In the genomic region with DNA sequence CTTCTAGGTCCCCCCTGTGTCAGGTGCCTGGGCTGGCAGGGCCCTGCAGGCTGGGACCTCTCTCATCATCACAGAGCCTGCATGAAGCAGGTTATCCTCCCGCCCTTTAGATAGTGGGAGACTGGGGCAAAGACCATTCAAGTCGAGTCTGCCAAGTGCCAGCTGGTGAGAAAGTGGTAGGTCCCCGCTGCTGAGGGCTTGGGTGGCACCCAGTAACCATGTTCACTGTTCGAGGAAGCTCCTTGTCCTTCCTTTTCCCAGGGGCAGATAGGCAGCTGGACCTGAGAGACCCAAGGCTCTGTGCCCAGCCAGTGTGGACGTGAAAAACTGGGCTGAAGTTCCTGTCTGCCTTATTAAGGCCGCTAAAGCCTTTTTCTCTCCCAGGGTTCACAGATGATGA, we compare ENCODE assay signal across 26 cellular contexts.
"Had no signal": no experiment of that assay in that cellular context is flagged by ENCODE, and none has a peak within 500 bp of the region (broad histone marks: within the 10 kb centered on the region; RNA-seq: fewer than 3 reads in every experiment).

No MANE protein-coding gene starts in this region.

- H3K79me2 ChIP-seq: parathyroid adenoma had no signal

- H3K9ac ChIP-seq: parathyroid adenoma had no signal

- H3K4me2 ChIP-seq: smooth muscle cell had no signal

- ATAC-seq: naive thymus-derived CD8-positive, alpha-beta T cell; natural killer cell treated with Interleukin-12 subunit alpha and Interleukin-12 subunit beta and Interleukin-15 and Interleukin-18, amount 100 ng/mL, for 72 hours; psoas muscle; right cardiac atrium; right lobe of liver; stimulated activated effector memory CD8-positive, alpha-beta T cell treated with anti-CD3 and anti-CD28 coated beads, Interleukin-12 subunit alpha, Interleukin-12 subunit beta, amount 100 ng/mL, for 72 hours; stimulated activated naive B cell treated with anti-CD40 and anti-IgM and Interleukin-4, amounts not matched to agents 10 μg/mL and 1 μg/mL and 100 μg/mL, for 72 hours had no signal

- H3K27ac ChIP-seq: ovary, parathyroid adenoma, psoas muscle, right lobe of liver, skin epidermis, stomach, thoracic aorta, thyroid gland, tibial nerve, upper lobe of left lung, uterus had no signal

- H2AFZ ChIP-seq: parathyroid adenoma had no signal

- DNase-seq: naive B cell; nephron progenitor cell; occipital lobe; ovary; psoas muscle; right cardiac atrium; right lobe of liver; stimulated activated CD4-positive, alpha-beta T cell treated with anti-CD3 and anti-CD28 coated beads, Interleukin-15, amount 100 ng/mL, for 24 hours; stimulated activated CD4-positive, alpha-beta T cell treated with anti-CD3 and anti-CD28 coated beads, Interleukin-2, amount 100 ng/mL, for 24 hours; stimulated activated CD4-positive, alpha-beta T cell treated with anti-CD3 and anti-CD28 coated beads, Interleukin-2, amount 100 ng/mL, for 48 hours; stimulated activated CD4-positive, alpha-beta T cell treated with anti-CD3 and anti-CD28 coated beads, Interleukin-4, amount 100 ng/mL, for 24 hours; stimulated activated naive B cell treated with anti-CD40 and anti-IgM and Interleukin-4, amounts not matched to agents 10 μg/mL and 1 μg/mL and 100 μg/mL, for 72 hours; stimulated activated naive CD4-positive, alpha-beta T cell treated with Interleukin-2 at 50 U/mL for 16 hours; stomach; thyroid gland; trophoblast cell; upper lobe of left lung; uterus had no signal

- H3K4me1 ChIP-seq: parathyroid adenoma, psoas muscle, right lobe of liver, stomach, thyroid gland, tibial nerve, upper lobe of left lung, uterus had no signal

- H3K9me3 ChIP-seq: ovary, psoas muscle, right lobe of liver, stomach, thoracic aorta, thyroid gland, tibial nerve, upper lobe of left lung, uterus had no signal

- H3K27me3 ChIP-seq: ovary, right lobe of liver, thyroid gland, tibial nerve, upper lobe of left lung, uterus had no signal

- H3K4me3 ChIP-seq: ovary, psoas muscle, right lobe of liver, skin epidermis, smooth muscle cell, stomach, thoracic aorta, thyroid gland, tibial nerve, upper lobe of left lung, uterus had no signal

- H3K36me3 ChIP-seq: ovary, right lobe of liver, stomach, thoracic aorta, thyroid gland, tibial nerve, upper lobe of left lung, uterus had no signal
